31 cellular contexts compared by ENCODE assay signal in genomic region chr10:129136074-129136473, GRCh38.
"Had no signal": no experiment of that assay in that cellular context is flagged by ENCODE, and none has a peak within 500 bp of the region (broad histone marks: within the 10 kb centered on the region; RNA-seq: fewer than 3 reads in every experiment).

No MANE protein-coding gene starts in this region.

- DNase-seq: activated CD4-positive, alpha-beta memory T cell treated with anti-CD3 and anti-CD28 coated beads for 36 hours; activated CD4-positive, alpha-beta T cell treated with anti-CD3 and anti-CD28 coated beads for 36 hours; activated CD4-positive, alpha-beta T cell treated with anti-CD3 and anti-CD28 coated beads, Interleukin-2, amount 10 ng/mL, durations not matched to agents 24 days and 14 days; activated CD4-positive, CD25-positive, alpha-beta regulatory T cell; activated CD4-positive, CD25-positive, alpha-beta regulatory T cell treated with anti-CD3 and anti-CD28 coated beads, Interleukin-2, amount 50 U/mL, for 72 hours; activated CD8-positive, alpha-beta memory T cell treated with anti-CD3 and anti-CD28 coated beads, Interleukin-2, amount 10 ng/mL, durations not matched to agents 7 days and 5 days; activated CD8-positive, alpha-beta memory T cell treated with anti-CD3 and anti-CD28 coated beads, Interleukin-2, amount 50 U/mL, for 4 hours; activated CD8-positive, alpha-beta T cell treated with anti-CD3 and anti-CD28 coated beads, Interleukin-2, amount 10 ng/mL, durations not matched to agents 7 days and 5 days; activated gamma-delta T cell; activated naive CD4-positive, alpha-beta T cell; activated naive CD4-positive, alpha-beta T cell treated with anti-CD3 and anti-CD28 coated beads, Interleukin-2, amount 10 ng/mL, durations not matched to agents 7 days and 5 days; activated T-cell treated with anti-CD3 and anti-CD28 coated beads for 4 hours; activated T-cell treated with anti-CD3 and anti-CD28 coated beads, Interleukin-2, amount 50 U/mL, for 24 hours; activated T-cell treated with anti-CD3 and anti-CD28 coated beads, Interleukin-2, amount 50 U/mL, for 72 hours; amniotic stem cell; anterior cingulate cortex; brain microvascular endothelial cell; dorsolateral prefrontal cortex; effector CD4-positive, alpha-beta T cell; effector memory CD8-positive, alpha-beta T cell; erythroblast; foreskin keratinocyte; gastrocnemius medialis; glutamatergic neuron; heart left ventricle; T-helper 1 cell; T-helper 17 cell; T1000; WERI-Rb-1 had no signal

- H3K4me3 ChIP-seq: coronary artery, dorsolateral prefrontal cortex, esophagus muscularis mucosa, gastrocnemius medialis, heart left ventricle had no signal

- H3K27me3 ChIP-seq: brain microvascular endothelial cell, foreskin keratinocyte, gastrocnemius medialis had no signal

- H3K36me3 ChIP-seq: brain microvascular endothelial cell, esophagus muscularis mucosa, gastrocnemius medialis, heart left ventricle, WERI-Rb-1 had no signal

- H3K9me3 ChIP-seq: esophagus muscularis mucosa, gastrocnemius medialis, heart left ventricle had no signal

- H3K4me1 ChIP-seq: esophagus muscularis mucosa, foreskin keratinocyte, gastrocnemius medialis had no signal

- H3K27ac ChIP-seq: brain microvascular endothelial cell, dorsolateral prefrontal cortex, esophagus muscularis mucosa, foreskin keratinocyte, gastrocnemius medialis, heart left ventricle, WERI-Rb-1 had no signal
